In genomic region chr16:11585460-11586374, GRCh38 we compare ENCODE assay signal across 8 cellular contexts. TPM values are rescaled to one million over a fixed set of nuclear protein-coding genes. Genes with fewer than 3 reads are reported as not detected.
DNase-seq lines count a peak whose midpoint lies in the region; ATAC-seq and TF ChIP-seq lines count a peak whose summit lies in the region.

No MANE protein-coding gene starts in this region.

- H3K36me3 ChIP-seq in IMR-90 (ENCODE audit: control insufficient read depth, insufficient read depth, low read length) (peaks cover 2% of the 10 kb centered on the region), heart left ventricle (peaks cover 0 to 5% (median 0%) of the 10 kb centered on the region in 9 donors), rectal smooth muscle tissue (ENCODE audit: control insufficient read depth, insufficient read depth, low read length) (no peaks in the 10 kb centered on the region)

- DNase-seq in GM12864 (ENCODE audit: low read depth): no peak
- peak; percentile 33 for DNase-seq in IMR-90
- DNase-seq in activated T-helper 2 cell treated with anti-CD3 and anti-CD28 coated beads, Interferon-gamma antibody, Interleukin-2, Interleukin-4, amounts not matched to agents 10 μg/mL and 5 μg/mL and 100 μg/mL, durations not matched to agents 14 hours and 24 hours and 36 hours (ENCODE audit: low spot score): no peak
- peak in 2 of 5 donors; percentile 41 to 69 for DNase-seq in heart left ventricle
- no peak for DNase-seq in NCI-H146 (lab: John Stamatoyannopoulos, UW)
- no peak for DNase-seq in GM03348 (ENCODE audit: low spot score)

- H4K91ac ChIP-seq in IMR-90 (ENCODE audit: insufficient read depth, low read depth, low read length): peak overlapping the region; percentile 85

- intact Hi-C loops in IMR-90 (cut with micrococcal nuclease): loop anchor here (2.0 kb wide), 1 partner anchor 55 kb away; no protein-coding TSS in a partner anchor
- intact Hi-C loops in activated T-helper 2 cell treated with anti-CD3 and anti-CD28 coated beads, Interferon-gamma antibody, Interleukin-2, Interleukin-4, amounts not matched to agents 10 μg/mL and 5 μg/mL and 100 μg/mL, durations not matched to agents 14 hours and 24 hours and 36 hours (cut with micrococcal nuclease): loop anchor here (2.0 to 10.0 kb wide), 3 partner anchors 33 to 711 kb away; partner anchors contain the start of gene CIITA
- intact Hi-C loops in heart left ventricle (cut with DNase I): loop anchor here in 5 of 10 donors (2.0 to 10.0 kb wide), 5 partner anchors 33 to 59 kb away; no protein-coding TSS in a partner anchor

- H3K36me3 Mint-ChIP-seq in activated T-helper 2 cell treated with anti-CD3 and anti-CD28 coated beads, Interferon-gamma antibody, Interleukin-2, Interleukin-4, amounts not matched to agents 10 μg/mL and 5 μg/mL and 100 μg/mL, durations not matched to agents 14 hours and 24 hours and 36 hours (ENCODE audit: low read depth): peaks cover 38% of the 10 kb centered on the region

- H3K23ac ChIP-seq in IMR-90 (ENCODE audit: low read depth, low read length): peak overlapping the region; percentile 85

- H3K9me3 Mint-ChIP-seq in activated T-helper 2 cell treated with anti-CD3 and anti-CD28 coated beads, Interferon-gamma antibody, Interleukin-2, Interleukin-4, amounts not matched to agents 10 μg/mL and 5 μg/mL and 100 μg/mL, durations not matched to agents 14 hours and 24 hours and 36 hours: no peaks in the 10 kb centered on the region

- H3K27ac ChIP-seq in IMR-90 (ENCODE audit: insufficient read depth, low read length) (peak overlapping the region; percentile 63), heart left ventricle (peak overlapping the region; percentile 81 to 98 (median 92)), rectal smooth muscle tissue (ENCODE audit: low read depth, low read length) (peak overlapping the region; percentile 77)

- H3K56ac ChIP-seq in IMR-90 (ENCODE audit: extremely low read depth, insufficient read depth, low read length): peak overlapping the region; percentile 64; the same call in 1 of the 2 replicates

- peaks cover 48% of the 10 kb centered on the region for H4K20me1 ChIP-seq in IMR-90 (ENCODE audit: insufficient read depth, low read length)

- peak overlapping the region; percentile 78 for H3K4ac ChIP-seq in IMR-90 (ENCODE audit: low read depth, low read length)

- H3K9ac ChIP-seq in IMR-90 (ENCODE audit: low read depth, low read length) (peak overlapping the region; percentile 76), rectal smooth muscle tissue (ENCODE audit: low read length) (peak overlapping the region; percentile 76)

- no peak for TF ChIP-seq RAD21 in IMR-90 (IDR thresholded peaks at IDR 0.05; ENCODE audit: low read length)

- POLR2A ChIA-PET in IMR-90 (lab: Charles Lee; ENCODE audit: unreplicated experiment): interaction anchor here (0.6 kb wide), 1 partner anchor 31 kb away, joined by 7 read pairs; no protein-coding TSS in a partner anchor

- ATAC-seq in IMR-90 (ENCODE audit: low read depth) (peak; percentile 15; the same call in 1 of the 2 replicates), heart left ventricle (peak in 3 of 4 donors; percentile 26 to 51 (median 43)), GM18861 (IDR thresholded peaks at IDR 0.05; ENCODE audit: unreplicated experiment) (no peak)

- TF ChIP-seq CTCF in GM12864 (IDR thresholded peaks at IDR 0.05; ENCODE audit: low read depth, low read length, missing control alignments) (no peak), IMR-90 (conservative IDR thresholded peaks at IDR 0.05; ENCODE audit: low read depth, low read length) (no peak), heart left ventricle (IDR thresholded peaks at IDR 0.05) (no peak)

- peaks cover 19% of the 10 kb centered on the region for H3K9me1 ChIP-seq in IMR-90 (ENCODE audit: insufficient read depth, low read length)

- peaks cover 3% of the 10 kb centered on the region for H3K27me3 Mint-ChIP-seq in activated T-helper 2 cell treated with anti-CD3 and anti-CD28 coated beads, Interferon-gamma antibody, Interleukin-2, Interleukin-4, amounts not matched to agents 10 μg/mL and 5 μg/mL and 100 μg/mL, durations not matched to agents 14 hours and 24 hours and 36 hours (ENCODE audit: low read depth)

- peak overlapping the region; percentile 45 to 76; a peak in 2 of 4 replicates for H4K8ac ChIP-seq in IMR-90 (ENCODE audit: low read depth in 2 of 2, low read length in 2 of 2)

- no peaks in the 10 kb centered on the region; the same call in 1 of the 2 replicates for H3K9me3 ChIP-seq in IMR-90 (ENCODE audit: control insufficient read depth, insufficient read depth, low read length)
- peaks cover 0 to 4% (median 0%) of the 10 kb centered on the region in 12 donors for H3K9me3 ChIP-seq in heart left ventricle

- H2BK120ac ChIP-seq in IMR-90 (ENCODE audit: low read depth, low read length): peak overlapping the region; percentile 73

- H2AK9ac ChIP-seq in IMR-90 (replicated peaks; ENCODE audit: low read depth, low read length, poor library complexity): peak overlapping the region; percentile 91

- BruUV-seq in IMR-90 (replicated peaks; lab: Mats Ljungman, UMichigan): no TSS peak

- peak overlapping the region; percentile 88 for H3K4me2 ChIP-seq in IMR-90 (ENCODE audit: low read depth, low read length)

- peak overlapping the region; percentile 15; the same call in 1 of the 3 replicates for H2BK15ac ChIP-seq in IMR-90 (ENCODE audit: low read depth, low read length)

- peaks cover 16% of the 10 kb centered on the region for H3K4me1 ChIP-seq in IMR-90 (ENCODE audit: control insufficient read depth, insufficient read depth, low read length)
- peaks cover 0 to 65% (median 20%) of the 10 kb centered on the region in 12 donors for H3K4me1 ChIP-seq in heart left ventricle
- H3K4me1 ChIP-seq in rectal smooth muscle tissue (ENCODE audit: control insufficient read depth, insufficient read depth, low read length): no peaks in the 10 kb centered on the region

- H2BK5ac ChIP-seq in IMR-90 (ENCODE audit: low read depth, low read length, poor library complexity, severe bottlenecking): peak overlapping the region; percentile 30

- peak overlapping the region; percentile 74 for H2AK5ac ChIP-seq in IMR-90 (ENCODE audit: low read depth, low read length)

- peaks cover 43% of the 10 kb centered on the region for H3K4me1 Mint-ChIP-seq in activated T-helper 2 cell treated with anti-CD3 and anti-CD28 coated beads, Interferon-gamma antibody, Interleukin-2, Interleukin-4, amounts not matched to agents 10 μg/mL and 5 μg/mL and 100 μg/mL, durations not matched to agents 14 hours and 24 hours and 36 hours (ENCODE audit: low read depth)

- dilution Hi-C loops in IMR-90 (cut with HindIII; ENCODE audit: low sequenced_read_pairs, unreplicated experiment): no loop called here

- CTCF ChIA-PET in IMR-90 (lab: Yijun Ruan, JAX): interaction anchor here (0.6 to 0.9 kb wide), 3 partner anchors 14 to 189 kb away, joined by 3 read pairs; no protein-coding TSS in a partner anchor

- peak overlapping the region; percentile 74 for H2AFZ ChIP-seq in IMR-90 (replicated peaks; ENCODE audit: low read length, poor library complexity)

- TF ChIP-seq POLR2A in IMR-90 (IDR thresholded peaks at IDR 0.05; ENCODE audit: low read depth, low read length) (no peak), heart left ventricle (IDR thresholded peaks at IDR 0.05) (no peak)

- WGBS in IMR-90 (ENCODE audit: extremely low coverage in 2 of 2, insufficient read length in 1 of 2), 2 experiments: 29% methylated on average over 1 of the region's 28 CpGs; no CpG with 5 or more reads in 1 of the 2 experiments
- WGBS in heart left ventricle, 4 donors: 21 to 34% (median 31%) methylated on average over 18 to 28 of the region's 28 CpGs

- H3K18ac ChIP-seq in IMR-90 (ENCODE audit: low read depth, low read length): peak overlapping the region; percentile 7; the same call in 1 of the 2 replicates

- H3K27me3 ChIP-seq in IMR-90 (ENCODE audit: control insufficient read depth, insufficient read depth, low read length): no peaks in the 10 kb centered on the region
- H3K27me3 ChIP-seq in heart left ventricle: no peaks in the 10 kb centered on the region
- no peaks in the 10 kb centered on the region for H3K27me3 ChIP-seq in rectal smooth muscle tissue (ENCODE audit: control insufficient read depth, insufficient read depth, low read length)

- in situ Hi-C loops in IMR-90 (cut with MboI; ENCODE audit: low sequenced_read_pairs): no loop called here

- peak overlapping the region; percentile 26 for H4K5ac ChIP-seq in IMR-90 (ENCODE audit: low read depth, low read length)

- peak overlapping the region; percentile 76 for H3K4me3 ChIP-seq in GM12864 (ENCODE audit: low read depth, low read length)
- peak overlapping the region; percentile 93 for H3K4me3 ChIP-seq in IMR-90 (ENCODE audit: insufficient read depth, low read depth, low read length)
- peak overlapping the region; percentile 58 to 98 (median 84) for H3K4me3 ChIP-seq in heart left ventricle
- peak overlapping the region; percentile 73 for H3K4me3 ChIP-seq in rectal smooth muscle tissue (ENCODE audit: low read length)

- peak overlapping the region; percentile 90 for H3K4me3 Mint-ChIP-seq in activated T-helper 2 cell treated with anti-CD3 and anti-CD28 coated beads, Interferon-gamma antibody, Interleukin-2, Interleukin-4, amounts not matched to agents 10 μg/mL and 5 μg/mL and 100 μg/mL, durations not matched to agents 14 hours and 24 hours and 36 hours (ENCODE audit: low read depth)

- H2BK20ac ChIP-seq in IMR-90 (ENCODE audit: low read depth, low read length): no peak overlapping the region

- H3K27ac Mint-ChIP-seq in activated T-helper 2 cell treated with anti-CD3 and anti-CD28 coated beads, Interferon-gamma antibody, Interleukin-2, Interleukin-4, amounts not matched to agents 10 μg/mL and 5 μg/mL and 100 μg/mL, durations not matched to agents 14 hours and 24 hours and 36 hours: peak overlapping the region; percentile 89

- H3K14ac ChIP-seq in IMR-90 (replicated peaks; ENCODE audit: low read depth, low read length): peak overlapping the region; percentile 74

- H3K79me1 ChIP-seq in IMR-90 (ENCODE audit: low read depth in 1 of 2, low read length in 2 of 2): peaks cover 24 to 62% of the 10 kb centered on the region in 2 experiments

TF ChIP-seq in IMR-90, 13 proteins besides CTCF, POLR2A, EP300 and RAD21 (continues in another document):
- TF ChIP-seq NFE2L2 (IDR thresholded peaks at IDR 0.05; ENCODE audit: low read depth, low read length): no peak
- TF ChIP-seq MXI1 (IDR thresholded peaks at IDR 0.05; ENCODE audit: borderline replicate concordance, low read depth, low read length): no peak
- TF ChIP-seq FOS (IDR thresholded peaks at IDR 0.05; ENCODE audit: low read depth, low read length): no peak
- TF ChIP-seq BHLHE40 (IDR thresholded peaks at IDR 0.05; ENCODE audit: low read depth, low read length): no peak
- no peak for TF ChIP-seq RFX5 (IDR thresholded peaks at IDR 0.05; ENCODE audit: low read depth, low read length)

RNA-seq across cellular contexts. Expression of gene LITAF, which starts 1.0 kb away (rescaled TPM):
- 96.9 and 113 TPM in 2 replicates for total RNA-seq in IMR-90 (2012; rRNA removed)
- polyA plus RNA-seq in IMR-90 (2012; rRNA removed): 203 and 206 TPM in 2 replicates
- 126 and 616 TPM in 2 replicates for polyA plus RNA-seq in IMR-90 (2012; cell fraction: cytosol; rRNA removed)
- 97.8 and 160 TPM in 2 replicates for polyA plus RNA-seq in IMR-90 (2012; cell fraction: nucleus; rRNA removed; ENCODE audit: low replicate concordance)
- total RNA-seq in activated T-helper 2 cell treated with anti-CD3 and anti-CD28 coated beads, Interferon-gamma antibody, Interleukin-2, Interleukin-4, amounts not matched to agents 10 μg/mL and 5 μg/mL and 100 μg/mL, durations not matched to agents 14 hours and 24 hours and 36 hours: 121 and 135 TPM in 2 replicates
- 100 to 1,000 TPM in 1 of 9 donors, 10 to 100 TPM in 8; 34.1 to 133 (median 54.0) TPM for total RNA-seq in heart left ventricle
- polyA plus RNA-seq in heart left ventricle: 10 to 100 TPM; 12.2 to 32.5 TPM
